In genomic region chr16:56742030-56742984, GRCh38 we compare ENCODE assay signal across 10 cellular contexts. TPM values are rescaled to one million over a fixed set of nuclear protein-coding genes. Genes with fewer than 3 reads are reported as not detected.
DNase-seq lines count a peak whose midpoint lies in the region; ATAC-seq lines count a peak whose summit lies in the region.
"Had no signal": no experiment of that assay in that cellular context is flagged by ENCODE, and none has a peak within 500 bp of the region (broad histone marks: within the 10 kb centered on the region; RNA-seq: fewer than 3 reads in every experiment).

No MANE protein-coding gene starts in this region.

- peaks cover 11% of the 10 kb centered on the region for H3K36me3 Mint-ChIP-seq in activated T-helper 1 cell treated with anti-CD3 and anti-CD28 coated beads, Interleukin-12 subunit alpha, Interleukin-12 subunit beta, Interleukin-2, Interleukin-4 antibody, amounts not matched to agents 30 ng/mL and 10 ng/mL and 1 ng/mL, durations not matched to agents 14 hours and 24 hours and 36 hours (ENCODE audit: low read depth)

- peak; percentile 70 for DNase-seq in Daoy (ENCODE audit: low read depth)
- DNase-seq in MG63, result peak; percentile 54
- DNase-seq in dermis blood vessel endothelial cell, result peak; percentile 64
- DNase-seq in non-pigmented ciliary epithelial cell (ENCODE audit: low read depth), result peak; percentile 69
- no peak for DNase-seq in activated T-helper 1 cell treated with anti-CD3 and anti-CD28 coated beads, Interleukin-12 subunit alpha, Interleukin-12 subunit beta, Interleukin-2, Interleukin-4 antibody, amounts not matched to agents 30 ng/mL and 10 ng/mL and 1 ng/mL, durations not matched to agents 14 hours and 24 hours and 36 hours (ENCODE audit: low spot score)
- DNase-seq: activated CD8-positive, alpha-beta memory T cell treated with anti-CD3 and anti-CD28 coated beads, Interleukin-2, amount 10 ng/mL, durations not matched to agents 7 days and 5 days had no signal

- no peaks in the 10 kb centered on the region for H3K9me3 ChIP-seq in MG63

- no peaks in the 10 kb centered on the region for H3K27me3 Mint-ChIP-seq in activated T-helper 1 cell treated with anti-CD3 and anti-CD28 coated beads, Interleukin-12 subunit alpha, Interleukin-12 subunit beta, Interleukin-2, Interleukin-4 antibody, amounts not matched to agents 30 ng/mL and 10 ng/mL and 1 ng/mL, durations not matched to agents 14 hours and 24 hours and 36 hours (ENCODE audit: insufficient read depth)
- H3K27me3 Mint-ChIP-seq: activated CD8-positive, alpha-beta memory T cell treated with anti-CD3 and anti-CD28 coated beads, Interleukin-2, amount 10 ng/mL, durations not matched to agents 7 days and 5 days had no signal

- H3K27ac Mint-ChIP-seq in activated T-helper 1 cell treated with anti-CD3 and anti-CD28 coated beads, Interleukin-12 subunit alpha, Interleukin-12 subunit beta, Interleukin-2, Interleukin-4 antibody, amounts not matched to agents 30 ng/mL and 10 ng/mL and 1 ng/mL, durations not matched to agents 14 hours and 24 hours and 36 hours, result no peak overlapping the region
- H3K27ac Mint-ChIP-seq: activated CD8-positive, alpha-beta memory T cell treated with anti-CD3 and anti-CD28 coated beads, Interleukin-2, amount 10 ng/mL, durations not matched to agents 7 days and 5 days; neural progenitor cell had no signal

- intact Hi-C loops in activated T-helper 1 cell treated with anti-CD3 and anti-CD28 coated beads, Interleukin-12 subunit alpha, Interleukin-12 subunit beta, Interleukin-2, Interleukin-4 antibody, amounts not matched to agents 30 ng/mL and 10 ng/mL and 1 ng/mL, durations not matched to agents 14 hours and 24 hours and 36 hours (cut with micrococcal nuclease), result no loop called here

- H3K4me1 Mint-ChIP-seq in activated T-helper 1 cell treated with anti-CD3 and anti-CD28 coated beads, Interleukin-12 subunit alpha, Interleukin-12 subunit beta, Interleukin-2, Interleukin-4 antibody, amounts not matched to agents 30 ng/mL and 10 ng/mL and 1 ng/mL, durations not matched to agents 14 hours and 24 hours and 36 hours (ENCODE audit: low read depth), result peaks cover 27% of the 10 kb centered on the region

- H3K9me3 Mint-ChIP-seq in activated T-helper 1 cell treated with anti-CD3 and anti-CD28 coated beads, Interleukin-12 subunit alpha, Interleukin-12 subunit beta, Interleukin-2, Interleukin-4 antibody, amounts not matched to agents 30 ng/mL and 10 ng/mL and 1 ng/mL, durations not matched to agents 14 hours and 24 hours and 36 hours, result no peaks in the 10 kb centered on the region

- no peaks in the 10 kb centered on the region for H3K27me3 ChIP-seq in MG63
- H3K27me3 ChIP-seq: neural progenitor cell had no signal

- peaks cover 7% of the 10 kb centered on the region; the same call in 1 of the 2 replicates for H3K36me3 ChIP-seq in MG63
- H3K36me3 ChIP-seq: neural progenitor cell had no signal

- ATAC-seq in GM19463 (IDR thresholded peaks at IDR 0.05; ENCODE audit: unreplicated experiment) (no peak), HG02759 (IDR thresholded peaks at IDR 0.05; ENCODE audit: unreplicated experiment) (no peak), HG03520 (IDR thresholded peaks at IDR 0.05; ENCODE audit: unreplicated experiment) (no peak)
- ATAC-seq: activated CD8-positive, alpha-beta memory T cell treated with anti-CD3 and anti-CD28 coated beads, Interleukin-2, amount 10 ng/mL, durations not matched to agents 7 days and 5 days had no signal

- H3K4me3 ChIP-seq in MG63, result no peak overlapping the region
- H3K4me3 ChIP-seq: neural progenitor cell had no signal

- H3K4me3 Mint-ChIP-seq in activated T-helper 1 cell treated with anti-CD3 and anti-CD28 coated beads, Interleukin-12 subunit alpha, Interleukin-12 subunit beta, Interleukin-2, Interleukin-4 antibody, amounts not matched to agents 30 ng/mL and 10 ng/mL and 1 ng/mL, durations not matched to agents 14 hours and 24 hours and 36 hours, result no peak overlapping the region
- H3K4me3 Mint-ChIP-seq: activated CD8-positive, alpha-beta memory T cell treated with anti-CD3 and anti-CD28 coated beads, Interleukin-2, amount 10 ng/mL, durations not matched to agents 7 days and 5 days; neural progenitor cell had no signal

RNA-seq across cellular contexts. Expression of gene NUP93, which starts 12.4 kb away (rescaled TPM):
- 91.9 and 120 TPM in 2 replicates for total RNA-seq in Daoy (2014; rRNA removed; shearing (Covaris generic))
- 125 and 160 TPM in 2 replicates for total RNA-seq in MG63 (2014; rRNA removed; shearing (Covaris generic); ENCODE audit: low replicate concordance)
- 59.7 and 98.4 TPM in 2 replicates for total RNA-seq in dermis blood vessel endothelial cell
- total RNA-seq in activated T-helper 1 cell treated with anti-CD3 and anti-CD28 coated beads, Interleukin-12 subunit alpha, Interleukin-12 subunit beta, Interleukin-2, Interleukin-4 antibody, amounts not matched to agents 30 ng/mL and 10 ng/mL and 1 ng/mL, durations not matched to agents 14 hours and 24 hours and 36 hours, result 150 and 152 TPM in 2 replicates
